7 cellular contexts compared by ENCODE assay signal in genomic region chr1:183318433-183318832, GRCh38.
DNase-seq lines count a peak whose midpoint lies in the region; ATAC-seq and TF ChIP-seq lines count a peak whose summit lies in the region.

No MANE protein-coding gene starts in this region.

- TF ChIP-seq EP300 in tibial nerve (IDR thresholded peaks at IDR 0.05) = peak in 1 of 2 donors; percentile 82

- H3K27me3 ChIP-seq in HUES48 (ENCODE audit: control insufficient read depth, insufficient read depth, low read length) (no peaks in the 10 kb centered on the region), breast epithelium (no peaks in the 10 kb centered on the region), tibial nerve (no peaks in the 10 kb centered on the region)

- peak; percentile 19 to 62 (median 53) for TF ChIP-seq CTCF in breast epithelium (IDR thresholded peaks at IDR 0.05)
- peak; percentile 31 to 80 (median 59) for TF ChIP-seq CTCF in tibial nerve (IDR thresholded peaks at IDR 0.05)

- H3K27ac ChIP-seq in HUES48 (ENCODE audit: low read depth, low read length) (peak overlapping the region; percentile 9), breast epithelium (peak overlapping the region; percentile 72 to 89), tibial nerve (peak overlapping the region; percentile 43 to 85 (median 70))

- no peak overlapping the region for H3K9ac ChIP-seq in HUES48 (ENCODE audit: low read depth, low read length)

- ATAC-seq in GM19035 (IDR thresholded peaks at IDR 0.05; ENCODE audit: unreplicated experiment) = peak; percentile 55
- no peak for ATAC-seq in GM21737 (IDR thresholded peaks at IDR 0.05; ENCODE audit: unreplicated experiment)

- WGBS in tibial nerve, 2 donors = 18 to 22% methylated on average over 4 of the region's 4 CpGs

- no peak for TF ChIP-seq POLR2A in breast epithelium (IDR thresholded peaks at IDR 0.05)
- no peak for TF ChIP-seq POLR2A in tibial nerve (IDR thresholded peaks at IDR 0.05)

- no peaks in the 10 kb centered on the region for H3K36me3 ChIP-seq in HUES48 (ENCODE audit: control insufficient read depth, insufficient read depth, low read length)
- no peaks in the 10 kb centered on the region for H3K36me3 ChIP-seq in breast epithelium
- H3K36me3 ChIP-seq in tibial nerve = no peaks in the 10 kb centered on the region

- no peak overlapping the region for H3K4me3 ChIP-seq in HUES48 (ENCODE audit: low read depth, low read length)
- H3K4me3 ChIP-seq in breast epithelium = no peak overlapping the region
- no peak overlapping the region for H3K4me3 ChIP-seq in tibial nerve

- no peaks in the 10 kb centered on the region for H3K9me3 ChIP-seq in HUES48 (ENCODE audit: control insufficient read depth, insufficient read depth, low read length)
- no peaks in the 10 kb centered on the region for H3K9me3 ChIP-seq in breast epithelium
- H3K9me3 ChIP-seq in tibial nerve = no peaks in the 10 kb centered on the region

- intact Hi-C loops in breast epithelium (cut with DNase I; ENCODE audit: low total_unique reads) = no loop called here

- H3K4me1 ChIP-seq in HUES48 (ENCODE audit: control insufficient read depth, insufficient read depth, low read length) (peaks cover 28% of the 10 kb centered on the region), breast epithelium (peaks cover 0 to 10% of the 10 kb centered on the region in 2 donors), tibial nerve (peaks cover 0 to 24% (median 6%) of the 10 kb centered on the region in 4 donors)

- DNase-seq in breast epithelium (ENCODE audit: low spot score in 2 of 2) (peak; percentile 58 to 75), kidney tubule cell (ENCODE audit: low spot score) (peak; percentile 85), tibial nerve (ENCODE audit: low spot score in 2 of 2) (peak; percentile 72 to 82), activated gamma-delta T cell treated with Interleukin-2 at 50 U/mL for 16 hours (no peak)

Comparison
In these comparisons a context has a peak if more than half of its experiments do, and no peak if none do; other contexts are left out.
1. H3K27ac ChIP-seq: peak in every context shown above with its lines; median percentile 80 in breast epithelium; 70 in tibial nerve; 9 in HUES48.